ENCODE assay signal across 1 cellular context in the genomic region with DNA sequence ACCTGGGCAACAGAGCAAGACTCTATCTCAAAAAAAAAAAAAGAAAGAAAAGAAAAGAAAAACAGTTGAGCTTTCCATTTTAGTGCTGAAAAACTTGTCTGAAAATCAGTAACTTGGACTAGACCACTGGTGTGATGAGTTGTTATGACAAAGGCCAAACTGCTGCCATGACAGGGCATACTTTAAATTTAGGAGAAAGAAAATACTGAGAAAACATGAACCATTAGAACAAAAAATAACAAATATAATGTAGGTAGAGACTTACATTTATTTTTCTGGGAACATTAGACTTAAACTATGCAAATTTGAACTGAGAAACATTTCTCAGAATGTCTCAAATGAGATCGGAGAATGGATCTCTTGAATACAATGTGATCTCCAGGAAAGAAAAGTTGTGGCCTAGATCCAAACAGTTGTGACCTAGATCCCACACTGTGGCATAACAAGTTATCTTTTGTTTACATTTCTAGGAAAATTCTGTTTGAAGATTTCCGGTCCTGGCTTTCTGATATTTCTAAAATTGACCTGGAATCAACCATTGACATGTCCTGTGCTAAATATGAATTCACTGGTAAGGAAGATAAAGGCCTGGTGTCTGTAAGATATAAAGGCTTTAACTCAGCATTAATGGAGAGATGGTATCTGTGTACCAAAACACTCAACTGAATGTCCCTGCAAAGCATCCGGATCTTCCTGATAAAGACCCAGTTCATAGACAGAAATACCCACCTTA.
TF ChIP-seq lines count a peak whose summit lies in the region.

No MANE protein-coding gene starts in this region.

TF ChIP-seq in K562, 482 proteins besides CTCF, POLR2A, EP300 and RAD21 (continued from another document and continues in another):
- TF ChIP-seq, protein P1, sequence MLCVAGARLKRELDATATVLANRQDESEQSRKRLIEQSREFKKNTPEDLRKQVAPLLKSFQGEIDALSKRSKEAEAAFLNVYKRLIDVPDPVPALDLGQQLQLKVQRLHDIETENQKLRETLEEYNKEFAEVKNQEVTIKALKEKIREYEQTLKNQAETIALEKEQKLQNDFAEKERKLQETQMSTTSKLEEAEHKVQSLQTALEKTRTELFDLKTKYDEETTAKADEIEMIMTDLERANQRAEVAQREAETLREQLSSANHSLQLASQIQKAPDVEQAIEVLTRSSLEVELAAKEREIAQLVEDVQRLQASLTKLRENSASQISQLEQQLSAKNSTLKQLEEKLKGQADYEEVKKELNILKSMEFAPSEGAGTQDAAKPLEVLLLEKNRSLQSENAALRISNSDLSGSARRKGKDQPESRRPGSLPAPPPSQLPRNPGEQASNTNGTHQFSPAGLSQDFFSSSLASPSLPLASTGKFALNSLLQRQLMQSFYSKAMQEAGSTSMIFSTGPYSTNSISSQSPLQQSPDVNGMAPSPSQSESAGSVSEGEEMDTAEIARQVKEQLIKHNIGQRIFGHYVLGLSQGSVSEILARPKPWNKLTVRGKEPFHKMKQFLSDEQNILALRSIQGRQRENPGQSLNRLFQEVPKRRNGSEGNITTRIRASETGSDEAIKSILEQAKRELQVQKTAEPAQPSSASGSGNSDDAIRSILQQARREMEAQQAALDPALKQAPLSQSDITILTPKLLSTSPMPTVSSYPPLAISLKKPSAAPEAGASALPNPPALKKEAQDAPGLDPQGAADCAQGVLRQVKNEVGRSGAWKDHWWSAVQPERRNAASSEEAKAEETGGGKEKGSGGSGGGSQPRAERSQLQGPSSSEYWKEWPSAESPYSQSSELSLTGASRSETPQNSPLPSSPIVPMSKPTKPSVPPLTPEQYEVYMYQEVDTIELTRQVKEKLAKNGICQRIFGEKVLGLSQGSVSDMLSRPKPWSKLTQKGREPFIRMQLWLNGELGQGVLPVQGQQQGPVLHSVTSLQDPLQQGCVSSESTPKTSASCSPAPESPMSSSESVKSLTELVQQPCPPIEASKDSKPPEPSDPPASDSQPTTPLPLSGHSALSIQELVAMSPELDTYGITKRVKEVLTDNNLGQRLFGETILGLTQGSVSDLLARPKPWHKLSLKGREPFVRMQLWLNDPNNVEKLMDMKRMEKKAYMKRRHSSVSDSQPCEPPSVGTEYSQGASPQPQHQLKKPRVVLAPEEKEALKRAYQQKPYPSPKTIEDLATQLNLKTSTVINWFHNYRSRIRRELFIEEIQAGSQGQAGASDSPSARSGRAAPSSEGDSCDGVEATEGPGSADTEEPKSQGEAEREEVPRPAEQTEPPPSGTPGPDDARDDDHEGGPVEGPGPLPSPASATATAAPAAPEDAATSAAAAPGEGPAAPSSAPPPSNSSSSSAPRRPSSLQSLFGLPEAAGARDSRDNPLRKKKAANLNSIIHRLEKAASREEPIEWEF (CRISPR knock-in tag; IDR thresholded peaks at IDR 0.05), result peak; percentile 73; the same call in 1 of the 2 replicates
- TF ChIP-seq MYC (IDR thresholded peaks at IDR 0.05; ENCODE audit: low read depth, low read length) (peak; percentile 11; the same call in 1 of the 2 replicates), MYC (CRISPR knock-in tag; IDR thresholded peaks at IDR 0.05; ENCODE audit: borderline replicate concordance, low read depth) (no peak), CBFA2T2 (conservative IDR thresholded peaks at IDR 0.05) (peak; percentile 91), ZBTB12 (CRISPR knock-in tag; IDR thresholded peaks at IDR 0.05) (no peak), NFIC (IDR thresholded peaks at IDR 0.05) (peak; percentile 79), HEY1 (CRISPR knock-in tag; IDR thresholded peaks at IDR 0.05; ENCODE audit: borderline replicate concordance) (no peak), NR2C2 (CRISPR knock-in tag; IDR thresholded peaks at IDR 0.05) (no peak), NR2C2 (tag; IDR thresholded peaks at IDR 0.05) (peak; percentile 48; the same call in 1 of the 2 replicates), NCOA2 (IDR thresholded peaks at IDR 0.05; ENCODE audit: partially characterized antibody in 2 of 2) (peak; percentile 35 to 43), MTA1 (IDR thresholded peaks at IDR 0.05; ENCODE audit: borderline replicate concordance) (0 out of 2 replicates have a peak, but pooled peaks have one; percentile 54), SMAD3 (CRISPR knock-in tag; conservative IDR thresholded peaks at IDR 0.05) (peak; percentile 72; the same call in 1 of the 2 replicates), XRCC5 (IDR thresholded peaks at IDR 0.05; ENCODE audit: low read depth, low read length) (no peak), NR2C1 (IDR thresholded peaks at IDR 0.05) (no peak), NR2C1 (tag; IDR thresholded peaks at IDR 0.05) (0 out of 2 replicates have a peak, but pooled peaks have one; percentile 37), ZZZ3 (IDR thresholded peaks at IDR 0.05) (no peak), DACH1 (IDR thresholded peaks at IDR 0.05; ENCODE audit: partially characterized antibody) (peak; percentile 24), ATF3 (IDR thresholded peaks at IDR 0.05) (no peak), ATF3 (CRISPR knock-in tag; conservative IDR thresholded peaks at IDR 0.05) (no peak), RBFOX2 (IDR thresholded peaks at IDR 0.05; ENCODE audit: low read depth, low read length) (0 out of 2 replicates have a peak, but pooled peaks have one; percentile 31), SMARCA4 (IDR thresholded peaks at IDR 0.05) (peak; percentile 89), ZKSCAN3 (CRISPR knock-in tag; IDR thresholded peaks at IDR 0.05) (no peak)
- TF ChIP-seq, protein P2, sequence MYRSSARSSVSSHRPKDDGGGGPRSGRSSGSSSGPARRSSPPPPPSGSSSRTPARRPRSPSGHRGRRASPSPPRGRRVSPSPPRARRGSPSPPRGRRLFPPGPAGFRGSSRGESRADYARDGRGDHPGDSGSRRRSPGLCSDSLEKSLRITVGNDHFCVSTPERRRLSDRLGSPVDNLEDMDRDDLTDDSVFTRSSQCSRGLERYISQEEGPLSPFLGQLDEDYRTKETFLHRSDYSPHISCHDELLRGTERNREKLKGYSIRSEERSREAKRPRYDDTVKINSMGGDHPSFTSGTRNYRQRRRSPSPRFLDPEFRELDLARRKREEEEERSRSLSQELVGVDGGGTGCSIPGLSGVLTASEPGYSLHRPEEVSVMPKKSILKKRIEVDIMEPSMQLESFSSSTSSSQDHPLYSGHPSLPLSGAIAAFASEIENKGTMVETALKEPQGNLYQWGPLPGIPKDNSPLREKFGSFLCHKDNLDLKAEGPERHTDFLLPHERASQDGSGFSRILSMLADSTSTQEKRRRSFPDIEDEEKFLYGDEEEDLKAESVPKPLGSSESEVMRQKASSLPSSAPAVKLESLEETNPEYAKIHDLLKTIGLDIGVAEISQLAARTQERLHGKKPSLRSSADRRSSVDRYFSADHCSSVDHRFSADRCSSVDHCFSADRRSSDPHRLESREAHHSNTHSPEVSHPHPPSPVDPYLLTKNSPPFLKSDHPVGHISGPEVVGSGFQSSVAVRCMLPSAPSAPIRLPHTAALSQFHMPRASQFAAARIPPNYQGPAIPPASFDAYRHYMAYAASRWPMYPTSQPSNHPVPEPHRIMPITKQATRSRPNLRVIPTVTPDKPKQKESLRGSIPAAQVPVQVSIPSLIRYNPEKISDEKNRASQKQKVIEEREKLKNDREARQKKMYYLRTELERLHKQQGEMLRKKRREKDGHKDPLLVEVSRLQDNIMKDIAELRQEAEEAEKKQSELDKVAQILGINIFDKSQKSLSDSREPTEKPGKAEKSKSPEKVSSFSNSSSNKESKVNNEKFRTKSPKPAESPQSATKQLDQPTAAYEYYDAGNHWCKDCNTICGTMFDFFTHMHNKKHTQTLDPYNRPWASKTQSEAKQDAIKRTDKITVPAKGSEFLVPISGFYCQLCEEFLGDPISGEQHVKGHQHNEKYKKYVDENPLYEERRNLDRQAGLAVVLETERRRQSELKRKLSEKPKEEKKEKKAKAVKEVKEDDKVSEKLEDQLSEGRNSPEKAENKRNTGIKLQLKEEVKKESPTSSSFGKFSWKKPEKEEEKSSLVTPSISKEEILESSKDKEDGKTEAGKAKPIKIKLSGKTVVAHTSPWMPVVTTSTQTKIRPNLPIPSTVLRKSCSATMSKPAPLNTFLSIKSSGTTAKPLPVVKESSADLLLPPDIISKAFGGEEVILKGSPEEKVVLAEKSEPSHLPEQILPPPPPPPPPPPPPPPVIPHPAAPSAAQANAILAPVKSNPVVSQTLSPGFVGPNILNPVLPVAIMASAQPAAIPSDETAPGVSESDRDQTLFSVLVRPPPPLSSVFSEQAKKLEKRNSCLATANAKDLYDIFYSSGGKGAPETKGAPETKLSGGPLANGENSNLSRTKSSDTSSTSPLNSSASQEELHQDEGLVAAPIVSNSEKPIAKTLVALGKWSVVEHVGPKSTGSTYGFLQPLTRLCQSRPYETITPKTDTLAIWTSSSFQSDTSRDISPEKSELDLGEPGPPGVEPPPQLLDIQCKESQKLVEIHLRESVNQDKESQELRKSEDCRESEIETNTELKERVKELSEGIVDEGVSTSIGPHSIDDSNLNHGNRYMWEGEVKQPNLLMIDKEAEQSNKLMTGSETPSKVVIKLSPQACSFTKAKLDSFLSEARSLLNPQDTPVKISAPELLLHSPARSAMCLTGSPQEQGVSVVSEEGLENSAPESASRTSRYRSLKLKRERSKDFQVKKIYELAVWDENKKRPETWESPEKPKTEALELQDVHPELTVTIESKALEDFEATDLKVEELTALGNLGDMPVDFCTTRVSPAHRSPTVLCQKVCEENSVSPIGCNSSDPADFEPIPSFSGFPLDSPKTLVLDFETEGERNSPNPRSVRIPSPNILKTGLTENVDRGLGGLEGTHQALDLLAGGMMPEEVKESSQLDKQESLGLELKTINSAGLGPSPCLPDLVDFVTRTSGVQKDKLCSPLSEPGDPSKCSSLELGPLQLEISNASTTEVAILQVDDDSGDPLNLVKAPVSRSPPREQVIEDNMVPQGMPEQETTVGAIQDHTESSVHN (IDR thresholded peaks at IDR 0.05; ENCODE audit: borderline replicate concordance in 1 of 2, low read depth in 1 of 2), result peak in 1 of 2 experiments; percentile 29; a peak in 1 of 4 replicates
- TF ChIP-seq, protein P3, sequence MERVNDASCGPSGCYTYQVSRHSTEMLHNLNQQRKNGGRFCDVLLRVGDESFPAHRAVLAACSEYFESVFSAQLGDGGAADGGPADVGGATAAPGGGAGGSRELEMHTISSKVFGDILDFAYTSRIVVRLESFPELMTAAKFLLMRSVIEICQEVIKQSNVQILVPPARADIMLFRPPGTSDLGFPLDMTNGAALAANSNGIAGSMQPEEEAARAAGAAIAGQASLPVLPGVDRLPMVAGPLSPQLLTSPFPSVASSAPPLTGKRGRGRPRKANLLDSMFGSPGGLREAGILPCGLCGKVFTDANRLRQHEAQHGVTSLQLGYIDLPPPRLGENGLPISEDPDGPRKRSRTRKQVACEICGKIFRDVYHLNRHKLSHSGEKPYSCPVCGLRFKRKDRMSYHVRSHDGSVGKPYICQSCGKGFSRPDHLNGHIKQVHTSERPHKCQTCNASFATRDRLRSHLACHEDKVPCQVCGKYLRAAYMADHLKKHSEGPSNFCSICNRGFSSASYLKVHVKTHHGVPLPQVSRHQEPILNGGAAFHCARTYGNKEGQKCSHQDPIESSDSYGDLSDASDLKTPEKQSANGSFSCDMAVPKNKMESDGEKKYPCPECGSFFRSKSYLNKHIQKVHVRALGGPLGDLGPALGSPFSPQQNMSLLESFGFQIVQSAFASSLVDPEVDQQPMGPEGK (CRISPR knock-in tag; IDR thresholded peaks at IDR 0.05; ENCODE audit: borderline replicate concordance), result no peak
- TF ChIP-seq, protein P4, sequence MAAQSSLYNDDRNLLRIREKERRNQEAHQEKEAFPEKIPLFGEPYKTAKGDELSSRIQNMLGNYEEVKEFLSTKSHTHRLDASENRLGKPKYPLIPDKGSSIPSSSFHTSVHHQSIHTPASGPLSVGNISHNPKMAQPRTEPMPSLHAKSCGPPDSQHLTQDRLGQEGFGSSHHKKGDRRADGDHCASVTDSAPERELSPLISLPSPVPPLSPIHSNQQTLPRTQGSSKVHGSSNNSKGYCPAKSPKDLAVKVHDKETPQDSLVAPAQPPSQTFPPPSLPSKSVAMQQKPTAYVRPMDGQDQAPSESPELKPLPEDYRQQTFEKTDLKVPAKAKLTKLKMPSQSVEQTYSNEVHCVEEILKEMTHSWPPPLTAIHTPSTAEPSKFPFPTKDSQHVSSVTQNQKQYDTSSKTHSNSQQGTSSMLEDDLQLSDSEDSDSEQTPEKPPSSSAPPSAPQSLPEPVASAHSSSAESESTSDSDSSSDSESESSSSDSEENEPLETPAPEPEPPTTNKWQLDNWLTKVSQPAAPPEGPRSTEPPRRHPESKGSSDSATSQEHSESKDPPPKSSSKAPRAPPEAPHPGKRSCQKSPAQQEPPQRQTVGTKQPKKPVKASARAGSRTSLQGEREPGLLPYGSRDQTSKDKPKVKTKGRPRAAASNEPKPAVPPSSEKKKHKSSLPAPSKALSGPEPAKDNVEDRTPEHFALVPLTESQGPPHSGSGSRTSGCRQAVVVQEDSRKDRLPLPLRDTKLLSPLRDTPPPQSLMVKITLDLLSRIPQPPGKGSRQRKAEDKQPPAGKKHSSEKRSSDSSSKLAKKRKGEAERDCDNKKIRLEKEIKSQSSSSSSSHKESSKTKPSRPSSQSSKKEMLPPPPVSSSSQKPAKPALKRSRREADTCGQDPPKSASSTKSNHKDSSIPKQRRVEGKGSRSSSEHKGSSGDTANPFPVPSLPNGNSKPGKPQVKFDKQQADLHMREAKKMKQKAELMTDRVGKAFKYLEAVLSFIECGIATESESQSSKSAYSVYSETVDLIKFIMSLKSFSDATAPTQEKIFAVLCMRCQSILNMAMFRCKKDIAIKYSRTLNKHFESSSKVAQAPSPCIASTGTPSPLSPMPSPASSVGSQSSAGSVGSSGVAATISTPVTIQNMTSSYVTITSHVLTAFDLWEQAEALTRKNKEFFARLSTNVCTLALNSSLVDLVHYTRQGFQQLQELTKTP (IDR thresholded peaks at IDR 0.05; ENCODE audit: low read depth in 1 of 2, partially characterized antibody in 2 of 2), result peak in 1 of 2 experiments; percentile 63
- TF ChIP-seq, protein P5, sequence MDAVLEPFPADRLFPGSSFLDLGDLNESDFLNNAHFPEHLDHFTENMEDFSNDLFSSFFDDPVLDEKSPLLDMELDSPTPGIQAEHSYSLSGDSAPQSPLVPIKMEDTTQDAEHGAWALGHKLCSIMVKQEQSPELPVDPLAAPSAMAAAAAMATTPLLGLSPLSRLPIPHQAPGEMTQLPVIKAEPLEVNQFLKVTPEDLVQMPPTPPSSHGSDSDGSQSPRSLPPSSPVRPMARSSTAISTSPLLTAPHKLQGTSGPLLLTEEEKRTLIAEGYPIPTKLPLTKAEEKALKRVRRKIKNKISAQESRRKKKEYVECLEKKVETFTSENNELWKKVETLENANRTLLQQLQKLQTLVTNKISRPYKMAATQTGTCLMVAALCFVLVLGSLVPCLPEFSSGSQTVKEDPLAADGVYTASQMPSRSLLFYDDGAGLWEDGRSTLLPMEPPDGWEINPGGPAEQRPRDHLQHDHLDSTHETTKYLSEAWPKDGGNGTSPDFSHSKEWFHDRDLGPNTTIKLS (IDR thresholded peaks at IDR 0.05; ENCODE audit: borderline replicate concordance, low read depth), result 0 out of 2 replicates have a peak, but pooled peaks have one; percentile 25
